ENCODE assay signal across 9 cellular contexts in the genomic region with DNA sequence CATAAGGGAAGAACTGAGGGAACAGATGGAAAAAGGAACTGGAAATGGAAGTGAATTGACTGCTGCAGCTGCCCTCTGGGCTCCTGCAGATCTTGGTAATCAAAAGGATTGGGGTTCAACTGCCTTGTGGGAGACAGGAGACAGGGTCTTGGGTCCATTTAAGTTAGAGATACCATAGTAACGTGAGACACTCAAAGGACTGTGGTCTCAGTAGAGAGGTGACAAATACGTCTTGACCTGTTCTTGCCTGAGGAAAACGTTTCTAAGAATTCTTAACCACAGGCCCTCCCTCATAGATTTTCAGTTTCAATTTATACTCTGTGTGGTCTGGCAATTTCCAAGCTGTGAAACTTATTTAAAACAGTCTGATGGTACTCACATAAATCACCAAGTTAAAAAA.
DNase-seq lines count a peak whose midpoint lies in the region; ATAC-seq and TF ChIP-seq lines count a peak whose summit lies in the region.
"Had no signal": no experiment of that assay in that cellular context is flagged by ENCODE, and none has a peak within 500 bp of the region (broad histone marks: within the 10 kb centered on the region; RNA-seq: fewer than 3 reads in every experiment).

No MANE protein-coding gene starts in this region.

- peak; percentile 92 for ATAC-seq in HG03159 (IDR thresholded peaks at IDR 0.05; ENCODE audit: unreplicated experiment)
- ATAC-seq in activated T-cell treated with anti-CD3 and anti-CD28 coated beads, Interleukin-2, amount 50 U/mL, for 4 hours: peak; percentile 70 to 71

- intact Hi-C loops in transverse colon (cut with DNase I; ENCODE audit: low total_unique reads) (no loop called here), vagina (cut with DNase I) (no loop called here)

- no peak for TF ChIP-seq EP300 in transverse colon (IDR thresholded peaks at IDR 0.05; ENCODE audit: low read depth)

- no peaks in the 10 kb centered on the region for H3K27me3 ChIP-seq in transverse colon
- no peaks in the 10 kb centered on the region for H3K27me3 ChIP-seq in vagina

- WGBS in transverse colon (ENCODE audit: low coverage in 1 of 2), 2 donors: 29 to 45% methylated on average over 1 to 3 of the region's 3 CpGs

- no peak overlapping the region for H3K27ac Mint-ChIP-seq in osteocyte (ENCODE audit: unreplicated experiment)

- peak; percentile 22 for DNase-seq in stimulated activated CD4-positive, alpha-beta T cell treated with anti-CD3 and anti-CD28 coated beads, Interleukin-4, amount 100 ng/mL, for 24 hours
- DNase-seq in stimulated activated CD4-positive, alpha-beta T cell treated with anti-CD3 and anti-CD28 coated beads, Interleukin-2, amount 100 ng/mL, for 24 hours: no peak
- no peak for DNase-seq in activated T-cell treated with anti-CD3 and anti-CD28 coated beads, Interleukin-2, amount 50 U/mL, for 4 hours
- no peak for DNase-seq in transverse colon
- DNase-seq in dedifferentiated amniotic fluid mesenchymal stem cell (ENCODE audit: extremely low spot score): no peak
- DNase-seq in osteocyte (ENCODE audit: extremely low spot score, unreplicated experiment): no peak
- DNase-seq in vagina (ENCODE audit: extremely low spot score in 2 of 2): no peak

- H3K36me3 ChIP-seq in transverse colon: no peaks in the 10 kb centered on the region
- no peaks in the 10 kb centered on the region for H3K36me3 ChIP-seq in vagina

- peaks cover 69% of the 10 kb centered on the region for H3K4me1 Mint-ChIP-seq in activated T-cell treated with anti-CD3 and anti-CD28 coated beads, Interleukin-2, amount 50 U/mL, for 4 hours (ENCODE audit: low read depth)
- H3K4me1 Mint-ChIP-seq in osteocyte (ENCODE audit: unreplicated experiment): peaks cover 15% of the 10 kb centered on the region

- no peak overlapping the region for H3K4me3 ChIP-seq in transverse colon
- H3K4me3 ChIP-seq in vagina: no peak overlapping the region

- TF ChIP-seq POLR2A in transverse colon (IDR thresholded peaks at IDR 0.05): no peak
- TF ChIP-seq POLR2A in vagina (IDR thresholded peaks at IDR 0.05): no peak

- peaks cover 0 to 3% (median 0%) of the 10 kb centered on the region in 4 donors for H3K4me1 ChIP-seq in transverse colon
- no peaks in the 10 kb centered on the region for H3K4me1 ChIP-seq in vagina

- TF ChIP-seq CTCF in transverse colon (IDR thresholded peaks at IDR 0.05): no peak
- TF ChIP-seq CTCF in osteocyte (IDR thresholded peaks at IDR 0.05): no peak
- no peak for TF ChIP-seq CTCF in vagina (IDR thresholded peaks at IDR 0.05)

- H3K4me3 Mint-ChIP-seq in activated T-cell treated with anti-CD3 and anti-CD28 coated beads, Interleukin-2, amount 50 U/mL, for 4 hours: peak overlapping the region; percentile 60
- H3K4me3 Mint-ChIP-seq in osteocyte (ENCODE audit: unreplicated experiment): no peak overlapping the region

- peaks cover 0 to 2% of the 10 kb centered on the region in 2 donors for H3K9me3 ChIP-seq in transverse colon
- H3K9me3 ChIP-seq in vagina: no peaks in the 10 kb centered on the region

- peaks cover 30% of the 10 kb centered on the region for H3K36me3 Mint-ChIP-seq in activated T-cell treated with anti-CD3 and anti-CD28 coated beads, Interleukin-2, amount 50 U/mL, for 4 hours (ENCODE audit: insufficient read depth)
- peaks cover 19% of the 10 kb centered on the region for H3K36me3 Mint-ChIP-seq in osteocyte (ENCODE audit: unreplicated experiment)

- in situ Hi-C loops in transverse colon (cut with MboI; ENCODE audit: low pct_ligation_motif_present in 1 of 4, low pct_unique_long_range_greater_than_20kb in 1 of 4, low sequenced_read_pairs in 3 of 4): no loop called here

- no peaks in the 10 kb centered on the region for H3K27me3 Mint-ChIP-seq in activated T-cell treated with anti-CD3 and anti-CD28 coated beads, Interleukin-2, amount 50 U/mL, for 4 hours (ENCODE audit: low read depth)
- H3K27me3 Mint-ChIP-seq in osteocyte (ENCODE audit: unreplicated experiment): no peaks in the 10 kb centered on the region

- peak overlapping the region; percentile 4 to 49 (median 37) for H3K27ac ChIP-seq in transverse colon
- no peak overlapping the region for H3K27ac ChIP-seq in vagina
- H3K27ac ChIP-seq: VCaP had no signal

- H3K9me3 Mint-ChIP-seq in activated T-cell treated with anti-CD3 and anti-CD28 coated beads, Interleukin-2, amount 50 U/mL, for 4 hours: peaks cover 4% of the 10 kb centered on the region
- no peaks in the 10 kb centered on the region for H3K9me3 Mint-ChIP-seq in osteocyte (ENCODE audit: unreplicated experiment)
